ENCODE assay signal across 20 cellular contexts in the genomic region with DNA sequence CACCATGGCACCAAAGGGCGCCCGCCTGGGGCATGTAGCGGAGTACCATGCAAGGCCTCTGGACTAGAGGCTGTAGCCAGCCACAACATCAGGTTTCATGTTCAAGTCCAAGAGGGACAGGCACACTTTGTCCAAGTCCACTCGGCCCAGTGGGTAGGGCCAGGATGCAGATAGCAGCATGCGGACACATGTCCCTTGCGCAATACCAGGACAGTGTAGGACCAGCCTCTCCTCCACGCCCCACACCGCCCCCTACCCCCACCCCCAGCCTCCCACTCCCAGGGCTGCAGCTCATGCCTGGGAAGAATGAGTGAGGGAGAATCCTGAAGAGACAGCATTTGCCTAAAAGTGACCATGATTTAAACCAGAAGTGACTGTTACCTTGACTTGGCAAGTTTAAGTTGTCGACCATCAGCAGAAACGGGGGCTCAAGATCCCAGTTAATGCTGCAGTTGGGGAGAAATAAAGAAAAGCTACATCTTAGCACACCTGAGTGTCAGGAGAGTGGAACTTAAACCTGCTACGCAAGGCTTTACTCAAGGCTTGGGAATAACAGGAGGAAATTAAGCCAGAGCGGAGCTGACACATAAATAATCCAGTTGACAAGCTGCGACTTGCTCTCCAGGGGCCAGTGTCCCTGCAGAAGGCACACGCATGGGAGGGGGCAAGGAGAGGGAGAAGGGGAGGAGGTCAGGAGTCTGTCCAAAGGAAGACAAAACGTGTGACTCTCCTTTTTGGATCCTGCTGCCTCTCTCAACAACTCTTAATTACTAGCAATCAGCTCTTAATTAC.
A peak's percentile ranks its signal among the peaks of the same experiment; 100 is the strongest.
DNase-seq lines count a peak whose midpoint lies in the region; ATAC-seq and TF ChIP-seq lines count a peak whose summit lies in the region.
"Had no signal": no experiment of that assay in that cellular context is flagged by ENCODE, and none has a peak within 500 bp of the region (broad histone marks: within the 10 kb centered on the region; RNA-seq: fewer than 3 reads in every experiment).

No MANE protein-coding gene starts in this region.

- intact Hi-C loops in lower leg skin (cut with DNase I; ENCODE audit: low total_unique reads) = no loop called here
- intact Hi-C loops in colonic mucosa (cut with DNase I) = no loop called here

- H3K9me3 ChIP-seq in colonic mucosa = no peaks in the 10 kb centered on the region
- H3K9me3 ChIP-seq: adrenal gland, stomach had no signal

- WGBS in lower leg skin, 2 donors = 37 to 57% methylated on average over 7 to 12 of the region's 15 CpGs

- no peak overlapping the region for H3K27ac ChIP-seq in colonic mucosa
- H3K27ac ChIP-seq: adrenal gland, stomach had no signal

- TF ChIP-seq CTCF in epithelial cell of esophagus (IDR thresholded peaks at IDR 0.05; ENCODE audit: insufficient read depth, low read depth, low read length, missing control alignments) (no peak), lower leg skin (IDR thresholded peaks at IDR 0.05) (no peak), GM13976 (IDR thresholded peaks at IDR 0.05; ENCODE audit: borderline replicate concordance, control extremely low read depth, extremely low read depth, insufficient read depth, missing control alignments) (no peak), colonic mucosa (IDR thresholded peaks at IDR 0.05) (no peak)

- H3K9ac ChIP-seq in colonic mucosa (ENCODE audit: low read depth in 2 of 2, low read length in 2 of 2) = no peak overlapping the region

- peaks cover 3% of the 10 kb centered on the region for H3K27me3 ChIP-seq in colonic mucosa
- H3K27me3 ChIP-seq: stomach had no signal

- CTCF ChIA-PET in HEK293T (lab: Yijun Ruan, JAX) = no interaction called here

- no peaks in the 10 kb centered on the region for H3K4me1 ChIP-seq in colonic mucosa
- H3K4me1 ChIP-seq: adrenal gland, stomach had no signal

- no peak for ATAC-seq in GM18870 (IDR thresholded peaks at IDR 0.05; ENCODE audit: unreplicated experiment)

- H3K36me3 ChIP-seq in colonic mucosa = no peaks in the 10 kb centered on the region
- H3K36me3 ChIP-seq: adrenal gland, stomach had no signal

- in situ Hi-C loops in GM13976 (cut with MboI; ENCODE audit: low sequenced_read_pairs, unreplicated experiment) = no loop called here

- peak; percentile 32 for DNase-seq in D341Med (ENCODE audit: low spot score)
- no peak for DNase-seq in HEK293T (ENCODE audit: extremely low spot score)
- peak; percentile 87 for DNase-seq in NCI-H82 (lab: John Stamatoyannopoulos, UW)
- peak; percentile 68 for DNase-seq in epithelial cell of esophagus (ENCODE audit: low read depth)
- no peak for DNase-seq in lower leg skin (ENCODE audit: low spot score in 2 of 2)
- DNase-seq in GM13976 (ENCODE audit: low spot score) = no peak
- DNase-seq in colonic mucosa = no peak
- DNase-seq: activated CD8-positive, alpha-beta memory T cell treated with anti-CD3 and anti-CD28 coated beads, Interleukin-2, amount 50 U/mL, for 48 hours; activated effector memory CD4-positive, alpha-beta T cell treated with Interleukin-2 at 50 U/mL for 16 hours; adrenal gland; erythroblast; hippocampal formation; NCI-H526 treated with DMSO at 0.1 percent for 48 hours; occipital lobe; SHP77 treated with DMSO at 0.1 percent for 48 hours; stimulated activated CD4-positive, alpha-beta T cell treated with anti-CD3 and anti-CD28 coated beads, Interleukin-4, amount 100 ng/mL, for 1 hour; stomach; T-helper 1 cell; trophoblast cell had no signal

- TF ChIP-seq POLR2A in lower leg skin (IDR thresholded peaks at IDR 0.05) = no peak

- H3K4me3 ChIP-seq in epithelial cell of esophagus (ENCODE audit: low read length) = no peak overlapping the region
- H3K4me3 ChIP-seq in lower leg skin (ENCODE audit: low read depth, poor library complexity, severe bottlenecking) = no peak overlapping the region
- H3K4me3 ChIP-seq in colonic mucosa = no peak overlapping the region
- H3K4me3 ChIP-seq: adrenal gland, stomach had no signal

- POLR2A ChIA-PET in HEK293T (lab: Yijun Ruan, JAX) = no interaction called here

TF ChIP-seq in HEK293T, 16 proteins besides CTCF, POLR2A, EP300 and RAD21:
- TF ChIP-seq, protein P1, sequence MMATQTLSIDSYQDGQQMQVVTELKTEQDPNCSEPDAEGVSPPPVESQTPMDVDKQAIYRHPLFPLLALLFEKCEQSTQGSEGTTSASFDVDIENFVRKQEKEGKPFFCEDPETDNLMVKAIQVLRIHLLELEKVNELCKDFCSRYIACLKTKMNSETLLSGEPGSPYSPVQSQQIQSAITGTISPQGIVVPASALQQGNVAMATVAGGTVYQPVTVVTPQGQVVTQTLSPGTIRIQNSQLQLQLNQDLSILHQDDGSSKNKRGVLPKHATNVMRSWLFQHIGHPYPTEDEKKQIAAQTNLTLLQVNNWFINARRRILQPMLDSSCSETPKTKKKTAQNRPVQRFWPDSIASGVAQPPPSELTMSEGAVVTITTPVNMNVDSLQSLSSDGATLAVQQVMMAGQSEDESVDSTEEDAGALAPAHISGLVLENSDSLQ (IDR thresholded peaks at IDR 0.05) = peak; percentile 77
- no peak for TF ChIP-seq SP1 (IDR thresholded peaks at IDR 0.05)
TF ChIP-seq in HEK293T: peak in this region for 1.

Comparison
In these comparisons a context has a peak if more than half of its experiments do, and no peak if none do; other contexts are left out.
1. DNase-seq: peak in D341Med (single experiment), NCI-H82 (single experiment) and epithelial cell of esophagus (single experiment); none in HEK293T (single experiment), lower leg skin (0 of 2), GM13976 (single experiment) and colonic mucosa (single experiment).